In the genomic region with DNA sequence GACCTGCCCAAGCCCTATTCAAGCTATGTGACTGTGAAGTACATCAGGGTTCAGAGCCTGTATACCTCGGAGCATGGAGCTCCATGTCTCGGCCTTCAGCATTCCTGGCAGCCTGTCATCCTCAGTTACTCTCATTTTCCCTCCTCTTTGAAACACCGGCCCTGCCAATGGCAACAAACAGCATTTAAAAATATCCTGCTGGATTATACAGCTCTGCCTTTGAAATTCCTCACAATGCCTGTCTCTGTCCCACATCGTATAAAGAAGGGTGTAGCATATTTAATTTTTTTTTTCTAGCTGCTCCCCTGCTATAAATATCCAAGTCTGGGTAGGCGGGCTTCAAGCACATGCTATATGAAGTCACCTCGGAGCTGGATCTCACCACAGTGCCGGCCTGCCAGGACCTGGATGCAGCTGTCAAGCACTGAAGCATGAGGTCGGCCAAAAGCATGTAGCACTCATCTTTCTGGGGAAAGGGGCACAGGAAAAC, we compare ENCODE assay signal across 12 cellular contexts. TPM values are rescaled to one million over a fixed set of nuclear protein-coding genes. Genes with fewer than 3 reads are reported as not detected.
DNase-seq lines count a peak whose midpoint lies in the region; ATAC-seq lines count a peak whose summit lies in the region.
"Had no signal": no experiment of that assay in that cellular context is flagged by ENCODE, and none has a peak within 500 bp of the region (broad histone marks: within the 10 kb centered on the region; RNA-seq: fewer than 3 reads in every experiment).

No MANE protein-coding gene starts in this region.

- H3K4me3 Mint-ChIP-seq in natural killer cell treated with Interleukin-12 subunit alpha and Interleukin-12 subunit beta and Interleukin-15 and Interleukin-18, amount 100 ng/mL, for 72 hours: no peak overlapping the region
- H3K4me3 Mint-ChIP-seq: T-helper 2 cell treated with Interferon-gamma antibody and Interleukin-4, amounts not matched to agents 5 μg/mL and 100 μg/mL, for 36 hours had no signal

- H3K27me3 ChIP-seq in skeletal muscle tissue (ENCODE audit: control insufficient read depth in 3 of 3, insufficient read depth in 3 of 3, low read length in 3 of 3): no peaks in the 10 kb centered on the region

- H3K4me3 ChIP-seq in skeletal muscle tissue (ENCODE audit: low read length in 3 of 3): peak overlapping the region; percentile 6 to 55 (median 40)
- H3K4me3 ChIP-seq: lung had no signal

- H3K36me3 ChIP-seq in skeletal muscle tissue (ENCODE audit: control insufficient read depth in 3 of 3, insufficient read depth in 3 of 3, low read length in 3 of 3): no peaks in the 10 kb centered on the region

- ATAC-seq in left ventricle myocardium superior: peak; percentile 81
- no peak for ATAC-seq in natural killer cell treated with Interleukin-12 subunit alpha and Interleukin-12 subunit beta and Interleukin-15 and Interleukin-18, amount 100 ng/mL, for 72 hours
- no peak for ATAC-seq in GM21526 (IDR thresholded peaks at IDR 0.05; ENCODE audit: low FRiP score, unreplicated experiment)

- H3K27me3 Mint-ChIP-seq in natural killer cell treated with Interleukin-12 subunit alpha and Interleukin-12 subunit beta and Interleukin-15 and Interleukin-18, amount 100 ng/mL, for 72 hours: peaks cover 0 to 3% of the 10 kb centered on the region in 2 donors

- DNase-seq in ELR (ENCODE audit: low read depth) (peak; percentile 36), left ventricle myocardium superior (peak; percentile 71), SW480 (ENCODE audit: low spot score) (no peak), T-helper 2 cell (no peak)
- no peak for DNase-seq in natural killer cell treated with Interleukin-12 subunit alpha and Interleukin-12 subunit beta and Interleukin-15 and Interleukin-18, amount 100 ng/mL, for 72 hours (ENCODE audit: low spot score)
- DNase-seq: amniotic stem cell, erythroblast had no signal

- H3K27ac ChIP-seq in angular gyrus (ENCODE audit: low read depth, low read length) (peak overlapping the region; percentile 60), skeletal muscle tissue (ENCODE audit: low read depth, low read length) (peak overlapping the region; percentile 90)

- no peaks in the 10 kb centered on the region for H3K9me3 ChIP-seq in skeletal muscle tissue (ENCODE audit: control insufficient read depth in 3 of 3, low read length in 3 of 3)

- no peaks in the 10 kb centered on the region for H3K36me3 Mint-ChIP-seq in natural killer cell treated with Interleukin-12 subunit alpha and Interleukin-12 subunit beta and Interleukin-15 and Interleukin-18, amount 100 ng/mL, for 72 hours

- H3K9me3 Mint-ChIP-seq in natural killer cell treated with Interleukin-12 subunit alpha and Interleukin-12 subunit beta and Interleukin-15 and Interleukin-18, amount 100 ng/mL, for 72 hours: no peaks in the 10 kb centered on the region
- H3K9me3 Mint-ChIP-seq: T-helper 2 cell treated with Interferon-gamma antibody and Interleukin-4, amounts not matched to agents 5 μg/mL and 100 μg/mL, for 36 hours had no signal

- H3K4me1 Mint-ChIP-seq in natural killer cell treated with Interleukin-12 subunit alpha and Interleukin-12 subunit beta and Interleukin-15 and Interleukin-18, amount 100 ng/mL, for 72 hours (ENCODE audit: low read depth in 2 of 2): peaks cover 10 to 26% of the 10 kb centered on the region in 2 donors

- H3K4me1 ChIP-seq in skeletal muscle tissue (ENCODE audit: control insufficient read depth in 3 of 3, insufficient read depth in 3 of 3, low read length in 3 of 3): peaks cover 75 to 86% (median 78%) of the 10 kb centered on the region in 3 donors

- H3K27ac Mint-ChIP-seq in natural killer cell treated with Interleukin-12 subunit alpha and Interleukin-12 subunit beta and Interleukin-15 and Interleukin-18, amount 100 ng/mL, for 72 hours: no peak overlapping the region
- H3K27ac Mint-ChIP-seq: T-helper 2 cell treated with Interferon-gamma antibody and Interleukin-4, amounts not matched to agents 5 μg/mL and 100 μg/mL, for 36 hours had no signal

- intact Hi-C loops in left ventricle myocardium superior (cut with micrococcal nuclease): loop anchor here (10.0 kb wide), 1 partner anchor 91 kb away; no protein-coding TSS in a partner anchor

- H3K9ac ChIP-seq in skeletal muscle tissue (ENCODE audit: low read depth in 1 of 3, low read length in 3 of 3): peak overlapping the region; percentile 35 to 74 (median 66)

RNA-seq across cellular contexts. Expression of gene ABTB2, which starts 11.8 kb away (rescaled TPM):
- 12.1 TPM for total RNA-seq in left ventricle myocardium superior
- 6.3 TPM for total RNA-seq in skeletal muscle tissue
- total RNA-seq in natural killer cell treated with Interleukin-12 subunit alpha and Interleukin-12 subunit beta and Interleukin-15 and Interleukin-18, amount 100 ng/mL, for 72 hours: 10 to 100 TPM; 12.2 to 30.3 TPM

Comparison
In these comparisons a context has a peak if more than half of its experiments do, and no peak if none do; other contexts are left out.
1. DNase-seq: peak in ELR (single experiment) and left ventricle myocardium superior (single experiment); none in SW480 (single experiment), natural killer cell treated with Interleukin-12 subunit alpha and Interleukin-12 subunit beta and Interleukin-15 and Interleukin-18, amount 100 ng/mL, for 72 hours (single experiment) and T-helper 2 cell (0 of 5).